8 cellular contexts compared by ENCODE assay signal in the genomic region with DNA sequence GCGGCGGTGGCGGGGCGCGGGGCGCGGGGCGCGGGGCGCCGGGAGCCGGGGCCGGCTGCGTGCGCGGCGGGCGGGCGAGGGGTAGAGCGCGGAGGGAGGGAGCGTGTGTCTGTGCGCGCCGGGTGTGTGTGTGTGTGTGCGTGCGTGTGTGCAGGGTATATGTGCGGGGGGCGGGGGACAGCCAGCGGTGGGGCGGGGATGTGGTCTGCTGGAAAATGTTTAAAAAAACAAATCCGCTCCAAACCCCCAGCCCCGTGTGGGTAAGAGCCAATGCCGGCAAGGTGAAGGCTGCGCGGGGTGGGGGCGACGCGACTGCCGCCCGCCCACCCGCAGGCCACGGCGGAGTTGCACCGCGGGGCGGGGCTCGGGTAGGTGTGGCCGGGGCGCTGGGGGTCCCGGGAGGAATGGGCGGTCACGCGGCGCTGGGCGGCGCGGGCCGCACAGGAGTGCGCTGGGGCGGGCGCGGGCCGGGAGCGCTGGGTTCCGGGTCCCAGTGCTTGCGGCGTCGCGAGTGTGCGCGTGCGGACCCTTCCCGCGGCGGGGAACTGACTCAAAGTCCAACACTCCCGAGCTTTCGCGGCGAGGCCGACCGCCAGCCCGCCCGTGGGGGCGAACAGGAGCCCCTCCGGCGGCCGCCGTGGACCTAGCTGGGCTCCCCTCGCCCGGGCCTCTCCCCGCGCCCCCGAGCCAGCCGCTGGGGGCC. TPM values are rescaled to one million over a fixed set of nuclear protein-coding genes. Genes with fewer than 3 reads are reported as not detected.
DNase-seq lines count a peak whose midpoint lies in the region; ATAC-seq and TF ChIP-seq lines count a peak whose summit lies in the region.

Gene CYGB, minus strand, starts transcription at position 132 of the 703 bp plus-strand sequence. CDS start 167 bp downstream, outside the sequence.

- H3K27ac Mint-ChIP-seq in Calu3 (ENCODE audit: unreplicated experiment) (no peak within 1 kb of the TSS), progenitor cell of endocrine pancreas (no peak within 1 kb of the TSS)
- no peak within 1 kb of the TSS for H3K27ac Mint-ChIP-seq in activated naive CD8-positive, alpha-beta T cell treated with anti-CD3 and anti-CD28 coated beads, Interleukin-2, amount 10 ng/mL, durations not matched to agents 7 days and 5 days

- TF ChIP-seq CTCF in Calu3 (IDR thresholded peaks at IDR 0.05; ENCODE audit: unreplicated experiment) (no peak), progenitor cell of endocrine pancreas (IDR thresholded peaks at IDR 0.05; ENCODE audit: unreplicated experiment) (no peak)

- DNase-seq in Calu3 (no peak), left ventricle myocardium superior (peak; percentile 83), progenitor cell of endocrine pancreas (ENCODE audit: low spot score, unreplicated experiment) (no peak), HT-29 (ENCODE audit: low spot score) (no peak), pons (ENCODE audit: low spot score) (no peak), GM19240 (ENCODE audit: insufficient read length, low spot score) (no peak), SKM-1 (lab: John Stamatoyannopoulos, UW; ENCODE audit: unreplicated experiment) (no peak)
- DNase-seq in activated naive CD8-positive, alpha-beta T cell treated with anti-CD3 and anti-CD28 coated beads, Interleukin-2, amount 10 ng/mL, durations not matched to agents 7 days and 5 days = no peak

- H3K9me3 Mint-ChIP-seq in Calu3 (ENCODE audit: low read depth, unreplicated experiment) = no peaks in the 10 kb centered on the region
- no peaks in the 10 kb centered on the region for H3K9me3 Mint-ChIP-seq in activated naive CD8-positive, alpha-beta T cell treated with anti-CD3 and anti-CD28 coated beads, Interleukin-2, amount 10 ng/mL, durations not matched to agents 7 days and 5 days
- no peaks in the 10 kb centered on the region for H3K9me3 Mint-ChIP-seq in progenitor cell of endocrine pancreas (ENCODE audit: low read depth)

- H3K4me3 Mint-ChIP-seq in Calu3 (ENCODE audit: low read depth, unreplicated experiment) (peak within 1 kb of the TSS; percentile 17), progenitor cell of endocrine pancreas (ENCODE audit: low read depth) (peak within 1 kb of the TSS; percentile 29)
- H3K4me3 Mint-ChIP-seq in activated naive CD8-positive, alpha-beta T cell treated with anti-CD3 and anti-CD28 coated beads, Interleukin-2, amount 10 ng/mL, durations not matched to agents 7 days and 5 days = no peak within 1 kb of the TSS

- no peaks in the 10 kb centered on the region for H3K36me3 Mint-ChIP-seq in Calu3 (ENCODE audit: insufficient read depth, unreplicated experiment)
- H3K36me3 Mint-ChIP-seq in activated naive CD8-positive, alpha-beta T cell treated with anti-CD3 and anti-CD28 coated beads, Interleukin-2, amount 10 ng/mL, durations not matched to agents 7 days and 5 days = no peaks in the 10 kb centered on the region
- no peaks in the 10 kb centered on the region for H3K36me3 Mint-ChIP-seq in progenitor cell of endocrine pancreas (ENCODE audit: insufficient read depth)

- ATAC-seq in activated naive CD8-positive, alpha-beta T cell treated with anti-CD3 and anti-CD28 coated beads, Interleukin-2, amount 10 ng/mL, durations not matched to agents 7 days and 5 days (ENCODE audit: low read depth) = peak; percentile 31
- ATAC-seq in left ventricle myocardium superior = peak; percentile 74

- intact Hi-C loops in Calu3 (cut with micrococcal nuclease; ENCODE audit: unreplicated experiment) (no loop called here), left ventricle myocardium superior (cut with micrococcal nuclease) (no loop called here)

- peaks cover 69% of the 10 kb centered on the region for H3K27me3 Mint-ChIP-seq in Calu3 (ENCODE audit: unreplicated experiment)
- H3K27me3 Mint-ChIP-seq in activated naive CD8-positive, alpha-beta T cell treated with anti-CD3 and anti-CD28 coated beads, Interleukin-2, amount 10 ng/mL, durations not matched to agents 7 days and 5 days = peaks cover 34% of the 10 kb centered on the region
- peaks cover 68% of the 10 kb centered on the region for H3K27me3 Mint-ChIP-seq in progenitor cell of endocrine pancreas

- CTCF ChIA-PET in Calu3 (lab: Charles Lee) = no interaction called here

- H3K4me1 Mint-ChIP-seq in Calu3 (ENCODE audit: low read depth, unreplicated experiment) = no peaks in the 10 kb centered on the region
- peaks cover 5% of the 10 kb centered on the region for H3K4me1 Mint-ChIP-seq in activated naive CD8-positive, alpha-beta T cell treated with anti-CD3 and anti-CD28 coated beads, Interleukin-2, amount 10 ng/mL, durations not matched to agents 7 days and 5 days
- peaks cover 11% of the 10 kb centered on the region for H3K4me1 Mint-ChIP-seq in progenitor cell of endocrine pancreas (ENCODE audit: low read depth)

- no TSS peak for BruUV-seq in Calu3 (replicated peaks; lab: Mats Ljungman, UMichigan)

- POLR2A ChIA-PET in activated naive CD8-positive, alpha-beta T cell treated with anti-CD3 and anti-CD28 coated beads, Interleukin-2, amount 10 ng/mL, durations not matched to agents 7 days and 5 days (lab: Charles Lee) = interaction anchor here (0.6 to 1.1 kb wide), 2 partner anchors 10 to 196 kb away, joined by 5 to 7 read pairs; no protein-coding TSS in a partner anchor

RNA-seq across cellular contexts. Expression of gene CYGB, which starts in this region (rescaled TPM):
- total RNA-seq in Calu3 (2022) (not detected in 2 replicates), left ventricle myocardium superior (28.0 TPM), progenitor cell of endocrine pancreas (0.46 and 1.0 TPM in 2 replicates)
- under 1 TPM in 1 of 2 experiments, not detected in 1; 0.37 TPM for total RNA-seq in activated naive CD8-positive, alpha-beta T cell treated with anti-CD3 and anti-CD28 coated beads, Interleukin-2, amount 10 ng/mL, durations not matched to agents 7 days and 5 days
- not detected in 2 replicates for total RNA-seq in HT-29 (2014; rRNA removed; shearing (Covaris generic))

Comparison
In these comparisons a context has a peak if more than half of its experiments do, and no peak if none do; other contexts are left out.
1. RNA of gene CYGB (total RNA-seq): 28.0 TPM in left ventricle myocardium superior (single experiment); 0.46 to 1.0 TPM in progenitor cell of endocrine pancreas, 0.37 TPM in activated naive CD8-positive, alpha-beta T cell treated with anti-CD3 and anti-CD28 coated beads, Interleukin-2, amount 10 ng/mL, durations not matched to agents 7 days and 5 days, not detected in Calu3 and not detected in HT-29; every median in the first group is over 10 times any median in the second.
2. Peak in ATAC-seq in activated naive CD8-positive, alpha-beta T cell treated with anti-CD3 and anti-CD28 coated beads, Interleukin-2, amount 10 ng/mL, durations not matched to agents 7 days and 5 days; RNA of the gene not detected or under 1 TPM.